In genomic region chr19:10334340-10335148, GRCh38 we compare ENCODE assay signal across 1 cellular context.
A peak's percentile ranks its signal among the peaks of the same experiment; 100 is the strongest.
TF ChIP-seq lines count a peak whose summit lies in the region.

No MANE protein-coding gene starts in this region.

TF ChIP-seq in HepG2, 621 proteins besides CTCF, POLR2A, EP300 and RAD21 (continued from another document and continues in another):
- TF ChIP-seq TIGD3 (CRISPR knock-in tag; IDR thresholded peaks at IDR 0.05; ENCODE audit: borderline replicate concordance) (0 out of 2 replicates have a peak, but pooled peaks have one; percentile 43), ZNF580 (CRISPR knock-in tag; IDR thresholded peaks at IDR 0.05; ENCODE audit: borderline replicate concordance, low read depth) (no peak), GABPA (IDR thresholded peaks at IDR 0.05; ENCODE audit: low read depth, low read length) (peak; percentile 33; the same call in 1 of the 2 replicates), GABPA (CRISPR knock-in tag; IDR thresholded peaks at IDR 0.05; ENCODE audit: low read depth) (peak; percentile 48; the same call in 1 of the 2 replicates), ZNF431 (CRISPR knock-in tag; IDR thresholded peaks at IDR 0.05; ENCODE audit: borderline replicate concordance, low read depth) (no peak), ZNF597 (CRISPR knock-in tag; IDR thresholded peaks at IDR 0.05) (0 out of 2 replicates have a peak, but pooled peaks have one; percentile 51), HNRNPLL (IDR thresholded peaks at IDR 0.05; ENCODE audit: low read depth, low read length, poor library complexity, severe bottlenecking) (peak; percentile 69), E2F2 (CRISPR knock-in tag; IDR thresholded peaks at IDR 0.05; ENCODE audit: borderline replicate concordance) (peak; percentile 63; the same call in 1 of the 2 replicates), GATAD1 (CRISPR knock-in tag; IDR thresholded peaks at IDR 0.05) (peak; percentile 62), LRRFIP1 (CRISPR knock-in tag; conservative IDR thresholded peaks at IDR 0.05) (no peak), PHF20 (CRISPR knock-in tag; IDR thresholded peaks at IDR 0.05) (peak; percentile 53; the same call in 1 of the 2 replicates), PHB2 (IDR thresholded peaks at IDR 0.05; ENCODE audit: partially characterized antibody) (no peak), PBX2 (CRISPR knock-in tag; IDR thresholded peaks at IDR 0.05) (no peak), ZNF563 (CRISPR knock-in tag; IDR thresholded peaks at IDR 0.05) (no peak), MXD1 (CRISPR knock-in tag; IDR thresholded peaks at IDR 0.05) (peak; percentile 77), ZNF891 (CRISPR knock-in tag; IDR thresholded peaks at IDR 0.05) (no peak; the same call in 1 of the 2 replicates), AHDC1 (CRISPR knock-in tag; IDR thresholded peaks at IDR 0.05; ENCODE audit: borderline replicate concordance) (0 out of 2 replicates have a peak, but pooled peaks have one; percentile 14)
- TF ChIP-seq, protein P1, sequence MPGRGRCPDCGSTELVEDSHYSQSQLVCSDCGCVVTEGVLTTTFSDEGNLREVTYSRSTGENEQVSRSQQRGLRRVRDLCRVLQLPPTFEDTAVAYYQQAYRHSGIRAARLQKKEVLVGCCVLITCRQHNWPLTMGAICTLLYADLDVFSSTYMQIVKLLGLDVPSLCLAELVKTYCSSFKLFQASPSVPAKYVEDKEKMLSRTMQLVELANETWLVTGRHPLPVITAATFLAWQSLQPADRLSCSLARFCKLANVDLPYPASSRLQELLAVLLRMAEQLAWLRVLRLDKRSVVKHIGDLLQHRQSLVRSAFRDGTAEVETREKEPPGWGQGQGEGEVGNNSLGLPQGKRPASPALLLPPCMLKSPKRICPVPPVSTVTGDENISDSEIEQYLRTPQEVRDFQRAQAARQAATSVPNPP (CRISPR knock-in tag; IDR thresholded peaks at IDR 0.05): no peak
- TF ChIP-seq, protein P2, sequence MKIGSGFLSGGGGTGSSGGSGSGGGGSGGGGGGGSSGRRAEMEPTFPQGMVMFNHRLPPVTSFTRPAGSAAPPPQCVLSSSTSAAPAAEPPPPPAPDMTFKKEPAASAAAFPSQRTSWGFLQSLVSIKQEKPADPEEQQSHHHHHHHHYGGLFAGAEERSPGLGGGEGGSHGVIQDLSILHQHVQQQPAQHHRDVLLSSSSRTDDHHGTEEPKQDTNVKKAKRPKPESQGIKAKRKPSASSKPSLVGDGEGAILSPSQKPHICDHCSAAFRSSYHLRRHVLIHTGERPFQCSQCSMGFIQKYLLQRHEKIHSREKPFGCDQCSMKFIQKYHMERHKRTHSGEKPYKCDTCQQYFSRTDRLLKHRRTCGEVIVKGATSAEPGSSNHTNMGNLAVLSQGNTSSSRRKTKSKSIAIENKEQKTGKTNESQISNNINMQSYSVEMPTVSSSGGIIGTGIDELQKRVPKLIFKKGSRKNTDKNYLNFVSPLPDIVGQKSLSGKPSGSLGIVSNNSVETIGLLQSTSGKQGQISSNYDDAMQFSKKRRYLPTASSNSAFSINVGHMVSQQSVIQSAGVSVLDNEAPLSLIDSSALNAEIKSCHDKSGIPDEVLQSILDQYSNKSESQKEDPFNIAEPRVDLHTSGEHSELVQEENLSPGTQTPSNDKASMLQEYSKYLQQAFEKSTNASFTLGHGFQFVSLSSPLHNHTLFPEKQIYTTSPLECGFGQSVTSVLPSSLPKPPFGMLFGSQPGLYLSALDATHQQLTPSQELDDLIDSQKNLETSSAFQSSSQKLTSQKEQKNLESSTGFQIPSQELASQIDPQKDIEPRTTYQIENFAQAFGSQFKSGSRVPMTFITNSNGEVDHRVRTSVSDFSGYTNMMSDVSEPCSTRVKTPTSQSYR (CRISPR knock-in tag; IDR thresholded peaks at IDR 0.05; ENCODE audit: borderline replicate concordance): no peak
- TF ChIP-seq, protein P3, sequence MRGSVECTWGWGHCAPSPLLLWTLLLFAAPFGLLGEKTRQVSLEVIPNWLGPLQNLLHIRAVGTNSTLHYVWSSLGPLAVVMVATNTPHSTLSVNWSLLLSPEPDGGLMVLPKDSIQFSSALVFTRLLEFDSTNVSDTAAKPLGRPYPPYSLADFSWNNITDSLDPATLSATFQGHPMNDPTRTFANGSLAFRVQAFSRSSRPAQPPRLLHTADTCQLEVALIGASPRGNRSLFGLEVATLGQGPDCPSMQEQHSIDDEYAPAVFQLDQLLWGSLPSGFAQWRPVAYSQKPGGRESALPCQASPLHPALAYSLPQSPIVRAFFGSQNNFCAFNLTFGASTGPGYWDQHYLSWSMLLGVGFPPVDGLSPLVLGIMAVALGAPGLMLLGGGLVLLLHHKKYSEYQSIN (CRISPR knock-in tag; IDR thresholded peaks at IDR 0.05; ENCODE audit: borderline replicate concordance): no peak
- TF ChIP-seq, protein P4, sequence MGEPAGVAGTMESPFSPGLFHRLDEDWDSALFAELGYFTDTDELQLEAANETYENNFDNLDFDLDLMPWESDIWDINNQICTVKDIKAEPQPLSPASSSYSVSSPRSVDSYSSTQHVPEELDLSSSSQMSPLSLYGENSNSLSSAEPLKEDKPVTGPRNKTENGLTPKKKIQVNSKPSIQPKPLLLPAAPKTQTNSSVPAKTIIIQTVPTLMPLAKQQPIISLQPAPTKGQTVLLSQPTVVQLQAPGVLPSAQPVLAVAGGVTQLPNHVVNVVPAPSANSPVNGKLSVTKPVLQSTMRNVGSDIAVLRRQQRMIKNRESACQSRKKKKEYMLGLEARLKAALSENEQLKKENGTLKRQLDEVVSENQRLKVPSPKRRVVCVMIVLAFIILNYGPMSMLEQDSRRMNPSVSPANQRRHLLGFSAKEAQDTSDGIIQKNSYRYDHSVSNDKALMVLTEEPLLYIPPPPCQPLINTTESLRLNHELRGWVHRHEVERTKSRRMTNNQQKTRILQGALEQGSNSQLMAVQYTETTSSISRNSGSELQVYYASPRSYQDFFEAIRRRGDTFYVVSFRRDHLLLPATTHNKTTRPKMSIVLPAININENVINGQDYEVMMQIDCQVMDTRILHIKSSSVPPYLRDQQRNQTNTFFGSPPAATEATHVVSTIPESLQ (CRISPR knock-in tag; conservative IDR thresholded peaks at IDR 0.05): no peak
- TF ChIP-seq, protein P5, sequence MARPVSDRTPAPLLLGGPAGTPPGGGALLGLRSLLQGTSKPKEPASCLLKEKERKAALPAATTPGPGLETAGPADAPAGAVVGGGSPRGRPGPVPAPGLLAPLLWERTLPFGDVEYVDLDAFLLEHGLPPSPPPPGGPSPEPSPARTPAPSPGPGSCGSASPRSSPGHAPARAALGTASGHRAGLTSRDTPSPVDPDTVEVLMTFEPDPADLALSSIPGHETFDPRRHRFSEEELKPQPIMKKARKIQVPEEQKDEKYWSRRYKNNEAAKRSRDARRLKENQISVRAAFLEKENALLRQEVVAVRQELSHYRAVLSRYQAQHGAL (CRISPR knock-in tag; IDR thresholded peaks at IDR 0.05; ENCODE audit: not compliant biosample characterization): no peak
- TF ChIP-seq, protein P6, sequence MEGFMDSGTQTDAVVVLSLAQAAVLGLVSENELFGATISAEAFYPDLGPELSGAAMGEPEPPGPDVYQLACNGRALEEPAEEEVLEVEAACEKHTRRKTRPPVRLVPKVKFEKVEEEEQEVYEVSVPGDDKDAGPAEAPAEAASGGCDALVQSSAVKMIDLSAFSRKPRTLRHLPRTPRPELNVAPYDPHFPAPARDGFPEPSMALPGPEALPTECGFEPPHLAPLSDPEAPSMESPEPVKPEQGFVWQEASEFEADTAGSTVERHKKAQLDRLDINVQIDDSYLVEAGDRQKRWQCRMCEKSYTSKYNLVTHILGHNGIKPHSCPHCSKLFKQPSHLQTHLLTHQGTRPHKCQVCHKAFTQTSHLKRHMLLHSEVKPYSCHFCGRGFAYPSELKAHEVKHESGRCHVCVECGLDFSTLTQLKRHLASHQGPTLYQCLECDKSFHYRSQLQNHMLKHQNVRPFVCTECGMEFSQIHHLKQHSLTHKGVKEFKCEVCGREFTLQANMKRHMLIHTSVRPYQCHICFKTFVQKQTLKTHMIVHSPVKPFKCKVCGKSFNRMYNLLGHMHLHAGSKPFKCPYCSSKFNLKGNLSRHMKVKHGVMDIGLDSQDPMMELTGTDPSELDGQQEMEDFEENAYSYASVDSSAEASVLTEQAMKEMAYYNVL (CRISPR knock-in tag; IDR thresholded peaks at IDR 0.05; ENCODE audit: borderline replicate concordance): 0 out of 2 replicates have a peak, but pooled peaks have one; percentile 47
